1 cellular context compared by ENCODE assay signal in genomic region chr1:24967555-24967954, GRCh38.
TF ChIP-seq lines count a peak whose summit lies in the region.

No MANE protein-coding gene starts in this region.

TF ChIP-seq in SK-N-SH, 30 proteins besides CTCF, POLR2A, EP300 and RAD21:
- no peak for TF ChIP-seq NFIC (IDR thresholded peaks at IDR 0.05; ENCODE audit: borderline replicate concordance)
- no peak for TF ChIP-seq FOXM1 (IDR thresholded peaks at IDR 0.05; ENCODE audit: low read depth)
- TF ChIP-seq NRF1 (IDR thresholded peaks at IDR 0.05; ENCODE audit: low read depth, low read length) = no peak
- TF ChIP-seq SIN3A (IDR thresholded peaks at IDR 0.05; ENCODE audit: borderline replicate concordance, low read depth, low read length) = no peak
- TF ChIP-seq JUND (IDR thresholded peaks at IDR 0.05) = no peak
- TF ChIP-seq RFX5 (IDR thresholded peaks at IDR 0.05; ENCODE audit: low read length) = no peak
- no peak for TF ChIP-seq RXRA (IDR thresholded peaks at IDR 0.05; ENCODE audit: borderline replicate concordance, low read depth)
- TF ChIP-seq FOXJ3 (CRISPR knock-in tag; IDR thresholded peaks at IDR 0.05) = no peak
- TF ChIP-seq RCOR1 (IDR thresholded peaks at IDR 0.05; ENCODE audit: low read length) = no peak
- TF ChIP-seq IRF3 (IDR thresholded peaks at IDR 0.05; ENCODE audit: low read depth, low read length) = no peak
- TF ChIP-seq GABPA (IDR thresholded peaks at IDR 0.05; ENCODE audit: low read depth) = no peak
- no peak for TF ChIP-seq MEF2A (IDR thresholded peaks at IDR 0.05; ENCODE audit: borderline replicate concordance, low read depth)
- no peak for TF ChIP-seq GATA2 (CRISPR knock-in tag; IDR thresholded peaks at IDR 0.05)
- TF ChIP-seq ELF1 (IDR thresholded peaks at IDR 0.05) = no peak
